ENCODE assay signal across 23 cellular contexts in genomic region chr1:23023174-23023573, GRCh38. TPM values are rescaled to one million over a fixed set of nuclear protein-coding genes. Genes with fewer than 3 reads are reported as not detected.
"Had no signal": no experiment of that assay in that cellular context is flagged by ENCODE, and none has a peak within 500 bp of the region (broad histone marks: within the 10 kb centered on the region; RNA-seq: fewer than 3 reads in every experiment).

No MANE protein-coding gene starts in this region.

- DNase-seq: activated CD4-positive, alpha-beta T cell treated with anti-CD3 and anti-CD28 coated beads for 1 hour; activated gamma-delta T cell treated with Interleukin-2 at 50 U/mL for 16 hours; anterior cingulate cortex; brain microvascular endothelial cell; central memory CD4-positive, alpha-beta T cell; heart right ventricle; left lung; stimulated activated CD4-positive, alpha-beta T cell treated with anti-CD3 and anti-CD28 coated beads, Interleukin-12 subunit alpha, Interleukin-12 subunit beta, amount 100 ng/mL, for 4 hours; stimulated activated CD4-positive, alpha-beta T cell treated with anti-CD3 and anti-CD28 coated beads, Interleukin-2, amount 100 ng/mL, for 24 hours; stimulated activated naive CD4-positive, alpha-beta T cell treated with Interleukin-2 at 50 U/mL for 16 hours; uterus; WERI-Rb-1 had no signal

- H3K36me3 ChIP-seq: gastroesophageal sphincter, heart right ventricle, left lung, prostate gland, right atrium auricular region, tibial nerve, uterus had no signal

- H3K4me1 ChIP-seq: prostate gland, uterus had no signal

- H3K27me3 ChIP-seq: brain microvascular endothelial cell, gastroesophageal sphincter, heart right ventricle, left lung, right atrium auricular region, tibial nerve, uterus had no signal

- H3K4me3 Mint-ChIP-seq: mesothelial cell of epicardium; T-helper 1 cell treated with Interleukin-12 subunit alpha and Interleukin-12 subunit beta and Interleukin-4 antibody, amounts not matched to agents 30 μg/mL and 1 μg/mL, for 36 hours had no signal

- H3K27ac Mint-ChIP-seq: mesothelial cell of epicardium; T-helper 1 cell treated with Interleukin-12 subunit alpha and Interleukin-12 subunit beta and Interleukin-4 antibody, amounts not matched to agents 30 μg/mL and 1 μg/mL, for 36 hours had no signal

- ATAC-seq: gastroesophageal sphincter, heart right ventricle, left lung had no signal

- H3K9me3 ChIP-seq: gastroesophageal sphincter, left lung, prostate gland, uterus had no signal

- H3K4me3 ChIP-seq: gastroesophageal sphincter, heart right ventricle, left lung, prostate gland, right atrium auricular region, tibial nerve, uterus had no signal

- FAIRE-seq: colon had no signal

- H3K27ac ChIP-seq: brain microvascular endothelial cell, gastroesophageal sphincter, heart right ventricle, left lung, prostate gland, right atrium auricular region, tibial nerve, uterus, WERI-Rb-1 had no signal

RNA-seq across cellular contexts. Expression of gene TEX46, which starts 7.5 kb away (rescaled TPM):
- total RNA-seq: gastroesophageal sphincter, heart right ventricle, kidney epithelial cell, left lung, lung microvascular endothelial cell, osteocyte, prostate gland, right atrium auricular region, tibial nerve had no signal
- polyA plus RNA-seq: esophagus, heart right ventricle had no signal

RNA-seq across cellular contexts. Expression of gene LACTBL1, which starts 50.5 kb away (rescaled TPM):
- total RNA-seq: gastroesophageal sphincter, heart right ventricle, kidney epithelial cell, left lung, lung microvascular endothelial cell, mesothelial cell of epicardium, osteocyte, prostate gland, right atrium auricular region, tibial nerve, uterus had no signal
- polyA plus RNA-seq: esophagus, heart right ventricle had no signal
